ENCODE assay signal across 21 cellular contexts in the genomic region with DNA sequence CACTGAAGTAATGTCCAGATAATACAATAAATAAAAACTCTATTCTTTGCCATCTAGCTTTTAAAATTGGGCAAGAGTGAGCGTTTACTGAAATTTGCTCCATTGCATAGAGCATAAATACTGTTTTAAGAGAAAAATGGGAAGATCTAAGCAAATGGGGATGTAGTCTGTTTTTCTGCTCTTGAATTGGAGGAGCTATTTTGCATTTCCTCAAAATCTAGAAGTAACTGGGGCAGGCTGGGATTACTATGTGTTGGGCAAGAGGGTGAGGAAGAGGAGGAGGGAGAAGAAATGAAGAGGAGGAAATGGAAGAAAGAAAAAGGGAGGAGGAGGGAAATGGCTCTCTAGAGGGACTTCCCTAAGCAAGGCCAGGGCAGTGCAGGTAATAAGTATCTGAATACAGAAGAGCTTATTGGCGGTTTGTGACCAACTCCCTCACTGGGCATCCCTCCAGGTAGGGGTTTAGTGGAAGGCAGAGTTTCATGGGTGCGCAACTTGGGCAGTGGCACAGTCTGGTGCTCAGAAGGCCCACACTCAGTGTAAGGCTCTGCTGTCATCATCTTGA.
"Had no signal": no experiment of that assay in that cellular context is flagged by ENCODE, and none has a peak within 500 bp of the region (broad histone marks: within the 10 kb centered on the region; RNA-seq: fewer than 3 reads in every experiment).

No MANE protein-coding gene starts in this region.

- H3K9me3 Mint-ChIP-seq: activated CD4-positive, alpha-beta T cell treated with anti-CD3 and anti-CD28 coated beads, Interleukin-2, amount 10 ng/mL, durations not matched to agents 7 days and 5 days; activated naive CD8-positive, alpha-beta T cell treated with anti-CD3 and anti-CD28 coated beads, Interleukin-2, amount 10 ng/mL, durations not matched to agents 7 days and 5 days; activated T-cell treated with anti-CD3 and anti-CD28 coated beads, Interleukin-2, amount 50 U/mL, for 24 hours; activated T-helper 2 cell treated with anti-CD3 and anti-CD28 coated beads, Interferon-gamma antibody, Interleukin-2, Interleukin-4, amounts not matched to agents 10 μg/mL and 5 μg/mL and 100 μg/mL, durations not matched to agents 14 hours and 24 hours and 36 hours; neural crest cell had no signal

- H3K4me1 ChIP-seq: thyroid gland had no signal

- H3K27ac ChIP-seq: cardiac muscle cell, epithelial cell of prostate, thyroid gland had no signal

- H3K27me3 ChIP-seq: cardiac muscle cell, thyroid gland had no signal

- H3K4me1 Mint-ChIP-seq: activated CD4-positive, alpha-beta T cell treated with anti-CD3 and anti-CD28 coated beads, Interleukin-2, amount 10 ng/mL, durations not matched to agents 7 days and 5 days; activated naive CD8-positive, alpha-beta T cell treated with anti-CD3 and anti-CD28 coated beads, Interleukin-2, amount 10 ng/mL, durations not matched to agents 7 days and 5 days; neural crest cell had no signal

- H3K36me3 Mint-ChIP-seq: activated naive CD8-positive, alpha-beta T cell treated with anti-CD3 and anti-CD28 coated beads, Interleukin-2, amount 10 ng/mL, durations not matched to agents 7 days and 5 days had no signal

- H3K4me3 Mint-ChIP-seq: activated CD4-positive, alpha-beta T cell treated with anti-CD3 and anti-CD28 coated beads, Interleukin-2, amount 10 ng/mL, durations not matched to agents 7 days and 5 days; activated CD8-positive, alpha-beta T cell treated with anti-CD3 and anti-CD28 coated beads, Interleukin-2, amount 10 ng/mL, durations not matched to agents 7 days and 5 days; activated naive CD8-positive, alpha-beta T cell treated with anti-CD3 and anti-CD28 coated beads, Interleukin-2, amount 10 ng/mL, durations not matched to agents 7 days and 5 days; activated T-cell treated with anti-CD3 and anti-CD28 coated beads, Interleukin-2, amount 50 U/mL, for 24 hours; neural crest cell had no signal

- ATAC-seq: activated CD8-positive, alpha-beta T cell treated with anti-CD3 and anti-CD28 coated beads, Interleukin-2, amount 10 ng/mL, durations not matched to agents 7 days and 5 days had no signal

- H3K27ac Mint-ChIP-seq: activated CD4-positive, alpha-beta T cell treated with anti-CD3 and anti-CD28 coated beads, Interleukin-2, amount 10 ng/mL, durations not matched to agents 7 days and 5 days; activated CD8-positive, alpha-beta T cell treated with anti-CD3 and anti-CD28 coated beads, Interleukin-2, amount 10 ng/mL, durations not matched to agents 7 days and 5 days; activated naive CD8-positive, alpha-beta T cell treated with anti-CD3 and anti-CD28 coated beads, Interleukin-2, amount 10 ng/mL, durations not matched to agents 7 days and 5 days; activated T-cell treated with anti-CD3 and anti-CD28 coated beads, Interleukin-2, amount 50 U/mL, for 24 hours; activated T-helper 2 cell treated with anti-CD3 and anti-CD28 coated beads, Interferon-gamma antibody, Interleukin-2, Interleukin-4, amounts not matched to agents 10 μg/mL and 5 μg/mL and 100 μg/mL, durations not matched to agents 14 hours and 24 hours and 36 hours; progenitor cell of endocrine pancreas had no signal

- H3K4me3 ChIP-seq: cardiac muscle cell, thyroid gland had no signal

- H3K36me3 ChIP-seq: cardiac muscle cell, thyroid gland had no signal

- DNase-seq: activated CD4-positive, alpha-beta T cell treated with anti-CD3 and anti-CD28 coated beads, Interleukin-2, amount 10 ng/mL, durations not matched to agents 7 days and 5 days; activated CD8-positive, alpha-beta T cell treated with anti-CD3 and anti-CD28 coated beads, Interleukin-2, amount 10 ng/mL, durations not matched to agents 7 days and 5 days; activated naive CD4-positive, alpha-beta T cell treated with Interleukin-2 at 50 U/mL for 16 hours; activated naive CD8-positive, alpha-beta T cell treated with anti-CD3 and anti-CD28 coated beads, Interleukin-2, amount 10 ng/mL, durations not matched to agents 7 days and 5 days; activated T-cell treated with anti-CD3 and anti-CD28 coated beads, Interleukin-2, amount 50 U/mL, for 24 hours; amygdala; foreskin fibroblast; glutamatergic neuron; hippocampal formation; mammary epithelial cell; stimulated activated CD4-positive, alpha-beta T cell treated with anti-CD3 and anti-CD28 coated beads, Interleukin-12 subunit alpha, Interleukin-12 subunit beta, amount 100 ng/mL, for 4 hours; stimulated activated CD4-positive, alpha-beta T cell treated with anti-CD3 and anti-CD28 coated beads, Interleukin-1b, Interleukin-23, amount 100 ng/mL, for 48 hours; stimulated activated CD8-positive, alpha-beta memory T cell treated with anti-CD3 and anti-CD28 coated beads, Interleukin-4, amount 100 ng/mL, for 48 hours; stimulated activated naive CD4-positive, alpha-beta T cell; T-helper 9 cell; thyroid gland had no signal
